10 cellular contexts compared by ENCODE assay signal in genomic region chr19:48258350-48258749, GRCh38. TPM values are rescaled to one million over a fixed set of nuclear protein-coding genes. Genes with fewer than 3 reads are reported as not detected.
DNase-seq lines count a peak whose midpoint lies in the region; ATAC-seq and TF ChIP-seq lines count a peak whose summit lies in the region.
"Had no signal": no experiment of that assay in that cellular context is flagged by ENCODE, and none has a peak within 500 bp of the region (broad histone marks: within the 10 kb centered on the region; RNA-seq: fewer than 3 reads in every experiment).

No MANE protein-coding gene starts in this region.

- peaks cover 21% of the 10 kb centered on the region for H3K36me3 Mint-ChIP-seq in activated naive CD8-positive, alpha-beta T cell treated with anti-CD3 and anti-CD28 coated beads for 36 hours
- no peaks in the 10 kb centered on the region for H3K36me3 Mint-ChIP-seq in nephron (ENCODE audit: low read depth)

- peak overlapping the region; percentile 87 for H3K4me3 Mint-ChIP-seq in activated naive CD8-positive, alpha-beta T cell treated with anti-CD3 and anti-CD28 coated beads for 36 hours
- H3K4me3 Mint-ChIP-seq in nephron = peak overlapping the region; percentile 16 to 67 (median 26)

- H3K9me3 Mint-ChIP-seq in activated naive CD8-positive, alpha-beta T cell treated with anti-CD3 and anti-CD28 coated beads for 36 hours = peaks cover 2% of the 10 kb centered on the region
- no peaks in the 10 kb centered on the region for H3K9me3 Mint-ChIP-seq in nephron

- peaks cover 46% of the 10 kb centered on the region for H3K4me1 ChIP-seq in Karpas-422 (ENCODE audit: low read length)

- no peaks in the 10 kb centered on the region for H3K27me3 ChIP-seq in Karpas-422 (ENCODE audit: low read length)

- H3K4me2 ChIP-seq in Karpas-422 (ENCODE audit: low read depth, low read length, poor library complexity, severe bottlenecking) = peak overlapping the region; percentile 29

- peaks cover 22% of the 10 kb centered on the region for H3K79me2 ChIP-seq in Karpas-422 (ENCODE audit: low read length)

- peaks cover 55% of the 10 kb centered on the region for H3K4me1 Mint-ChIP-seq in activated naive CD8-positive, alpha-beta T cell treated with anti-CD3 and anti-CD28 coated beads for 36 hours
- H3K4me1 Mint-ChIP-seq in nephron = peaks cover 22% of the 10 kb centered on the region

- no peaks in the 10 kb centered on the region for H3K27me3 Mint-ChIP-seq in activated naive CD8-positive, alpha-beta T cell treated with anti-CD3 and anti-CD28 coated beads for 36 hours
- H3K27me3 Mint-ChIP-seq in nephron (ENCODE audit: low read depth) = peaks cover 8% of the 10 kb centered on the region

- 0 out of 2 replicates have a peak overlapping the region, but pooled peaks have one; percentile 18 for H3K9ac ChIP-seq in Karpas-422 (ENCODE audit: low read length)

- H3K27ac Mint-ChIP-seq in activated naive CD8-positive, alpha-beta T cell treated with anti-CD3 and anti-CD28 coated beads for 36 hours = peak overlapping the region; percentile 96
- peak overlapping the region in 2 of 3 experiments; percentile 20 to 48 for H3K27ac Mint-ChIP-seq in nephron

- no peaks in the 10 kb centered on the region for H3K9me2 ChIP-seq in Karpas-422 (replicated peaks; ENCODE audit: insufficient read depth, low read length)

- DNase-seq in EH (ENCODE audit: low read depth) (peak; percentile 34), Karpas-422 (peak; percentile 43), cerebellar cortex (ENCODE audit: low spot score) (no peak), NCI-H774 (lab: John Stamatoyannopoulos, UW) (no peak)
- no peak for DNase-seq in activated naive CD8-positive, alpha-beta T cell treated with anti-CD3 and anti-CD28 coated beads for 36 hours
- DNase-seq: NCI-H187 had no signal

- H3K27ac ChIP-seq in Karpas-422 (ENCODE audit: low read length) = peak overlapping the region; percentile 70

- no peaks in the 10 kb centered on the region for H4K20me1 ChIP-seq in Karpas-422 (ENCODE audit: insufficient read depth, low read depth, low read length)

- H2AFZ ChIP-seq in Karpas-422 (ENCODE audit: low read length) = peak overlapping the region; percentile 72; the same call in 1 of the 2 replicates

- no peak for TF ChIP-seq CTCF in nephron (IDR thresholded peaks at IDR 0.05; ENCODE audit: unreplicated experiment in 3 of 3)

- no peak for ATAC-seq in HG03469 (IDR thresholded peaks at IDR 0.05; ENCODE audit: unreplicated experiment)
- ATAC-seq in GM19397 (IDR thresholded peaks at IDR 0.05; ENCODE audit: unreplicated experiment) = no peak

- no peaks in the 10 kb centered on the region for H3K36me3 ChIP-seq in Karpas-422 (ENCODE audit: insufficient read depth, low read length)

- H3K9me3 ChIP-seq in Karpas-422 (ENCODE audit: low read length) = no peaks in the 10 kb centered on the region

- H3K4me3 ChIP-seq in Karpas-422 (ENCODE audit: low read length) = no peak overlapping the region

RNA-seq across cellular contexts. Expression of gene CARD8, which starts 2.6 kb away (rescaled TPM):
- 72.3 and 137 TPM in 2 replicates for total RNA-seq in Karpas-422 (2014; rRNA removed; shearing (Covaris generic); ENCODE audit: low replicate concordance)
- total RNA-seq in activated naive CD8-positive, alpha-beta T cell treated with anti-CD3 and anti-CD28 coated beads for 36 hours = 100 to 1,000 TPM; 102 to 103 TPM

RNA-seq across cellular contexts. Expression of gene ZNF114, which starts 11.5 kb away (rescaled TPM):
- not detected in 2 replicates for total RNA-seq in Karpas-422 (2014; rRNA removed; shearing (Covaris generic); ENCODE audit: low replicate concordance)
- under 1 TPM; 0.44 to 0.60 TPM for total RNA-seq in activated naive CD8-positive, alpha-beta T cell treated with anti-CD3 and anti-CD28 coated beads for 36 hours
- total RNA-seq: myocyte had no signal

Comparison
In these comparisons a context has a peak if more than half of its experiments do, and no peak if none do; other contexts are left out.
1. DNase-seq: peak in EH (single experiment) and Karpas-422 (single experiment); none in activated naive CD8-positive, alpha-beta T cell treated with anti-CD3 and anti-CD28 coated beads for 36 hours (single experiment), cerebellar cortex (single experiment) and NCI-H774 (single experiment).